ENCODE assay signal across 2 cellular contexts in the genomic region with DNA sequence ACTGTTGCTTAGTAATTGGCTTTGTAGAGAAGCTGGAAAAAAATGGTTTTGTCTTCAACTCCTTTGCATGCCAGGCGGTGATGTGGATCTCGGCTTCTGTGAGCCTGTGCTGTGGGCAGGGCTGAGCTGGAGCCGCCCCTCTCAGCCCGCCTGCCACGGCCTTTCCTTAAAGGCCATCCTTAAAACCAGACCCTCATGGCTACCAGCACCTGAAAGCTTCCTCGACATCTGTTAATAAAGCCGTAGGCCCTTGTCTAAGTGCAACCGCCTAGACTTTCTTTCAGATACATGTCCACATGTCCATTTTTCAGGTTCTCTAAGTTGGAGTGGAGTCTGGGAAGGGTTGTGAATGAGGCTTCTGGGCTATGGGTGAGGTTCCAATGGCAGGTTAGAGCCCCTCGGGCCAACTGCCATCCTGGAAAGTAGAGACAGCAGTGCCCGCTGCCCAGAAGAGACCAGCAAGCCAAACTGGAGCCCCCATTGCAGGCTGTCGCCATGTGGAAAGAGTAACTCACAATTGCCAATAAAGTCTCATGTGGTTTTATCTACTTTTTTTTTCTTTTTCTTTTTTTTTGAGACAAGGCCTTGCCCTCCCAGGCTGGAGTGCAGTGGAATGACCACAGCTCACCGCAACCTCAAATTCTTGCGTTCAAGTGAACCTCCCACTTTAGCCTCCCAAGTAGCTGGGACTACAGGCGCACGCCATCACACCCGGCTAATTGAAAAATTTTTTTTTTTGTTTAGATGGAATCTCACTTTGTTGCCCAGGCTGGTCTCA.
A peak's percentile ranks its signal among the peaks of the same experiment; 100 is the strongest.
TF ChIP-seq lines count a peak whose summit lies in the region.

No MANE protein-coding gene starts in this region.

TF ChIP-seq in HepG2, 621 proteins besides CTCF, POLR2A, EP300 and RAD21:
- TF ChIP-seq ZNF276 (CRISPR knock-in tag; IDR thresholded peaks at IDR 0.05; ENCODE audit: low read depth) = no peak
- TF ChIP-seq SALL2 (CRISPR knock-in tag; IDR thresholded peaks at IDR 0.05) = no peak
- no peak for TF ChIP-seq REST (IDR thresholded peaks at IDR 0.05; ENCODE audit: borderline replicate concordance in 1 of 2, low read depth in 1 of 2, low read length in 2 of 2)
- no peak for TF ChIP-seq BHLHE40 (IDR thresholded peaks at IDR 0.05; ENCODE audit: low read length)
- no peak for TF ChIP-seq ZNF660 (CRISPR knock-in tag; IDR thresholded peaks at IDR 0.05; ENCODE audit: borderline replicate concordance, low read depth)
- no peak for TF ChIP-seq GATAD1 (CRISPR knock-in tag; IDR thresholded peaks at IDR 0.05)
- peak; percentile 85 for TF ChIP-seq RBM22 (optimal IDR thresholded peaks at IDR 0.05; ENCODE audit: low read length)
- TF ChIP-seq KDM1A (CRISPR knock-in tag; IDR thresholded peaks at IDR 0.05) = no peak
- TF ChIP-seq ZC3H13 (CRISPR knock-in tag; IDR thresholded peaks at IDR 0.05) = 0 out of 2 replicates have a peak, but pooled peaks have one; percentile 49
- TF ChIP-seq ZFP62 (CRISPR knock-in tag; IDR thresholded peaks at IDR 0.05) = no peak
- TF ChIP-seq MATR3 (CRISPR knock-in tag; IDR thresholded peaks at IDR 0.05) = no peak
- TF ChIP-seq AGO2 (optimal IDR thresholded peaks at IDR 0.05; ENCODE audit: low read depth, low read length) = peak; percentile 40
- no peak for TF ChIP-seq MTA3 (CRISPR knock-in tag; IDR thresholded peaks at IDR 0.05)
- TF ChIP-seq POLR2AphosphoS5 (IDR thresholded peaks at IDR 0.05; ENCODE audit: low read depth, low read length) = peak; percentile 44; the same call in 1 of the 2 replicates
- TF ChIP-seq, protein P1, sequence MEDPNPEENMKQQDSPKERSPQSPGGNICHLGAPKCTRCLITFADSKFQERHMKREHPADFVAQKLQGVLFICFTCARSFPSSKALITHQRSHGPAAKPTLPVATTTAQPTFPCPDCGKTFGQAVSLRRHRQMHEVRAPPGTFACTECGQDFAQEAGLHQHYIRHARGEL (CRISPR knock-in tag; IDR thresholded peaks at IDR 0.05) = no peak
- TF ChIP-seq GMEB2 (CRISPR knock-in tag; IDR thresholded peaks at IDR 0.05; ENCODE audit: low read depth) = no peak
- no peak for TF ChIP-seq RXRB (CRISPR knock-in tag; IDR thresholded peaks at IDR 0.05; ENCODE audit: borderline replicate concordance)

TF ChIP-seq in WTC11, 78 proteins besides CTCF, POLR2A, EP300 and RAD21:
- TF ChIP-seq, protein P2, sequence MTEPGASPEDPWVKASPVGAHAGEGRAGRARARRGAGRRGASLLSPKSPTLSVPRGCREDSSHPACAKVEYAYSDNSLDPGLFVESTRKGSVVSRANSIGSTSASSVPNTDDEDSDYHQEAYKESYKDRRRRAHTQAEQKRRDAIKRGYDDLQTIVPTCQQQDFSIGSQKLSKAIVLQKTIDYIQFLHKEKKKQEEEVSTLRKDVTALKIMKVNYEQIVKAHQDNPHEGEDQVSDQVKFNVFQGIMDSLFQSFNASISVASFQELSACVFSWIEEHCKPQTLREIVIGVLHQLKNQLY (CRISPR knock-in tag; IDR thresholded peaks at IDR 0.05) = no peak
- no peak for TF ChIP-seq ZMAT4 (CRISPR knock-in tag; IDR thresholded peaks at IDR 0.05)
- no peak for TF ChIP-seq ATF1 (CRISPR knock-in tag; IDR thresholded peaks at IDR 0.05)
- TF ChIP-seq, protein P3, sequence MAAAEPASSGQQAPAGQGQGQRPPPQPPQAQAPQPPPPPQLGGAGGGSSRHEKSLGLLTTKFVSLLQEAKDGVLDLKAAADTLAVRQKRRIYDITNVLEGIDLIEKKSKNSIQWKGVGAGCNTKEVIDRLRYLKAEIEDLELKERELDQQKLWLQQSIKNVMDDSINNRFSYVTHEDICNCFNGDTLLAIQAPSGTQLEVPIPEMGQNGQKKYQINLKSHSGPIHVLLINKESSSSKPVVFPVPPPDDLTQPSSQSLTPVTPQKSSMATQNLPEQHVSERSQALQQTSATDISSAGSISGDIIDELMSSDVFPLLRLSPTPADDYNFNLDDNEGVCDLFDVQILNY (CRISPR knock-in tag; IDR thresholded peaks at IDR 0.05) = no peak
TF ChIP-seq in WTC11: peak in this region for 0.
